26 cellular contexts compared by ENCODE assay signal in the genomic region with DNA sequence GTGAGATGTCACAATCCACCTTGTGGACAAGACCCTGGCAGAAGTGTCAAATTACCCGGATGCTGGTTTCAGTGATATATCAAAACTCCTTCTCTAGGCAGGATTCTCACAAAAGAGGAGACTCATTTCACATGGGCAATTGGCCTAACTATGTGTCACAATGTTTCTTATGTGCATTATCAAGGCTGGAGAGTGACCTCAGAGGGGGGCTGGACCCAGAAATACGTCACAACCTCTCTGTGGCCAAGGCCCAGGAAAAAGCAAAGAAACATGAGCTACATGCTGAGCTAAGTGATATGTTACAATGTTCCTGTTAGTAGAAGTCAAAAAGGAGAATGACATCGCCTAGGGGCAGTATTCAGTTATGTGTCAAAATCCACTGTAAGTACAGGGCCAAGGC.
"Had no signal": no experiment of that assay in that cellular context is flagged by ENCODE, and none has a peak within 500 bp of the region (broad histone marks: within the 10 kb centered on the region; RNA-seq: fewer than 3 reads in every experiment).

No MANE protein-coding gene starts in this region.

- H3K36me3 ChIP-seq: cardiac muscle cell, SJCRH30 had no signal

- H3K9me2 ChIP-seq: SK-N-SH had no signal

- DNase-seq: activated CD4-positive, alpha-beta memory T cell treated with anti-CD3 and anti-CD28 coated beads for 36 hours; activated CD4-positive, alpha-beta T cell treated with anti-CD3 and anti-CD28 coated beads, Interleukin-2, amount 10 ng/mL, durations not matched to agents 7 days and 5 days; activated CD4-positive, CD25-positive, alpha-beta regulatory T cell; activated CD8-positive, alpha-beta memory T cell treated with anti-CD3 and anti-CD28 coated beads for 24 hours; activated gamma-delta T cell; activated naive CD4-positive, alpha-beta T cell treated with anti-CD3 and anti-CD28 coated beads for 36 hours; activated T-cell treated with anti-CD3 and anti-CD28 coated beads, Interleukin-2, amount 50 U/mL, for 48 hours; amygdala; NCI-H1105 treated with DMSO at 0.1 percent for 48 hours; NCI-H1436 treated with DMSO at 0.1 percent for 48 hours; NCI-H187 treated with DMSO at 0.1 percent for 48 hours; NCI-H2081 treated with DMSO at 0.1 percent for 48 hours; NCI-H446 treated with DMSO at 0.1 percent for 48 hours; NCI-H526 treated with DMSO at 0.1 percent for 48 hours; NK-92 treated with Interleukin-12 subunit alpha and Interleukin-12 subunit beta, amount 100 ng/mL, for 24 hours; OCI-M1; RPMI8226; SJCRH30; SK-N-SH; T-helper 1 cell had no signal

- H3K27ac ChIP-seq: cardiac muscle cell, KMS-11, SJCRH30, VCaP had no signal

- H3K4me3 ChIP-seq: cardiac muscle cell, SJCRH30 had no signal

- H3K4me2 ChIP-seq: KMS-11, SK-N-SH had no signal

- H3K27me3 ChIP-seq: cardiac muscle cell, SJCRH30 had no signal

- H3K9ac ChIP-seq: KMS-11, SK-N-SH had no signal

- H3K4me1 ChIP-seq: SJCRH30 had no signal

- ATAC-seq: activated T-helper 17 cell treated with anti-CD3 and anti-CD28 coated beads, Interleukin-2, amount 50 U/mL, for 72 hours; Panc1; Right ventricle myocardium inferior had no signal

- H3K9me3 ChIP-seq: SJCRH30, SK-N-SH had no signal
